9 cellular contexts compared by ENCODE assay signal in the genomic region with DNA sequence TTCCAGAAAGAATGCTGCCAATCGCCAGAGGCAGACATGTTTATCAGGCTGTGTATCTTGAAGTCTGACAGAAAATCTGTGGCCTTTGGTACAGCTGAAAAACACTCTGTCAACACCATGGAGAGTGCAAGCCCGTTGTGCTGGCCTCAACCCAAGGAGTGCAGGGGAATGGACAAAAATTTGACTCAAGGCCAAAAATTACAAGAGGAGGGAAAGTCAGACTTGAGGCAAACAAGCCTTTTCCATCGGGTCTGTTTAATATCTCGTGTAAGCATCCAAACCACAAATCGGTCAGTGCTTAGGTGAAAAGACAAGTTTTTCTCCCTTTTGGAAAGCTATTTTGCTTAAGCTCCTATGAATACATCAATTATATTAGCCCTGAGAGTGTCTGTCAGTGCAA.
DNase-seq lines count a peak whose midpoint lies in the region; ATAC-seq, FAIRE-seq and TF ChIP-seq lines count a peak whose summit lies in the region.
"Had no signal": no experiment of that assay in that cellular context is flagged by ENCODE, and none has a peak within 500 bp of the region (broad histone marks: within the 10 kb centered on the region; RNA-seq: fewer than 3 reads in every experiment).

No MANE protein-coding gene starts in this region.

- DNase-seq in HepG2 (ENCODE audit: low spot score), result no peak
- DNase-seq in coronary artery (ENCODE audit: low spot score), result peak; percentile 89
- no peak for DNase-seq in MV-4-11 (lab: John Stamatoyannopoulos, UW)
- no peak for DNase-seq in NCI-H1417 treated with DMSO at 0.1 percent for 48 hours (lab: John Stamatoyannopoulos, UW)
- no peak for DNase-seq in effector memory CD4-positive, alpha-beta T cell
- DNase-seq in stimulated activated CD4-positive, alpha-beta T cell treated with anti-CD3 and anti-CD28 coated beads, Interleukin-12 subunit alpha, Interleukin-12 subunit beta, amount 100 ng/mL, for 4 hours, result no peak

- no peaks in the 10 kb centered on the region for H3K36me3 ChIP-seq in liver (ENCODE audit: control insufficient read depth in 4 of 4, insufficient read depth in 3 of 4, low read depth in 1 of 4, low read length in 3 of 4)
- no peaks in the 10 kb centered on the region for H3K36me3 ChIP-seq in HepG2 (replicated peaks in 1 of 2; ENCODE audit: control insufficient read depth in 1 of 2, insufficient read depth in 2 of 2, low read length in 2 of 2)
- no peaks in the 10 kb centered on the region for H3K36me3 ChIP-seq in mucosa of rectum (ENCODE audit: control insufficient read depth in 2 of 2, insufficient read depth in 2 of 2, low read length in 2 of 2)
- H3K36me3 ChIP-seq in effector memory CD4-positive, alpha-beta T cell (ENCODE audit: control insufficient read depth, insufficient read depth, low read length), result no peaks in the 10 kb centered on the region

- no TSS peak for BruUV-seq in HepG2 (replicated peaks; lab: Mats Ljungman, UMichigan)

- TF ChIP-seq POLR2A in HepG2 (IDR thresholded peaks at IDR 0.05; ENCODE audit: insufficient read depth in 1 of 2, low read depth in 2 of 2, low read length in 2 of 2), result no peak

- no peak for TF ChIP-seq CTCF in liver (IDR thresholded peaks at IDR 0.05; ENCODE audit: low read depth, low read length, missing input control)
- TF ChIP-seq CTCF in HepG2 (CRISPR knock-in tag; IDR thresholded peaks at IDR 0.05), result no peak
- no peak for TF ChIP-seq CTCF in coronary artery (IDR thresholded peaks at IDR 0.05)

- in situ Hi-C loops in HepG2 (cut with HindIII; ENCODE audit: extremely low pct_ligation_motif_present, low pct_unique_long_range_greater_than_20kb), result no loop called here

- H3K9me3 ChIP-seq in liver (ENCODE audit: control insufficient read depth in 4 of 4, low read length in 3 of 4) (no peaks in the 10 kb centered on the region), HepG2 (ENCODE audit: low read length) (no peaks in the 10 kb centered on the region), mucosa of rectum (ENCODE audit: control insufficient read depth in 2 of 2, low read length in 2 of 2) (no peaks in the 10 kb centered on the region)
- H3K9me3 ChIP-seq in effector memory CD4-positive, alpha-beta T cell (ENCODE audit: control insufficient read depth, low read length), result no peaks in the 10 kb centered on the region

- no peaks in the 10 kb centered on the region for H3K79me2 ChIP-seq in HepG2 (ENCODE audit: insufficient read depth, low read length)

- ATAC-seq in HepG2, result no peak

- WGBS in liver, result 40% methylated on average over 5 of the region's 5 CpGs
- WGBS in HepG2 (ENCODE audit: low lambda C conversion rate), result 1% methylated on average over 5 of the region's 5 CpGs

- no peak overlapping the region for H3K4me2 ChIP-seq in HepG2 (ENCODE audit: low read depth, low read length)

- H3K27me3 ChIP-seq in liver (ENCODE audit: control insufficient read depth in 4 of 4, insufficient read depth in 4 of 4, low read length in 3 of 4), result peaks cover 0 to 4% (median 2%) of the 10 kb centered on the region in 4 donors
- peaks cover 2 to 37% of the 10 kb centered on the region in 2 experiments; a peak in 4 of 5 replicates for H3K27me3 ChIP-seq in HepG2 (ENCODE audit: control insufficient read depth in 1 of 2, insufficient read depth in 2 of 2, low read length in 2 of 2)
- no peaks in the 10 kb centered on the region for H3K27me3 ChIP-seq in mucosa of rectum (ENCODE audit: control insufficient read depth in 2 of 2, insufficient read depth in 2 of 2, low read length in 2 of 2)
- H3K27me3 ChIP-seq in effector memory CD4-positive, alpha-beta T cell (replicated peaks; ENCODE audit: control insufficient read depth, insufficient read depth, low read length, poor library complexity, severe bottlenecking), result peaks cover 14% of the 10 kb centered on the region

- no peak overlapping the region for H3K4me3 ChIP-seq in liver (ENCODE audit: low read depth in 1 of 3, low read length in 3 of 3)
- H3K4me3 ChIP-seq in HepG2 (replicated peaks in 1 of 3; ENCODE audit: insufficient read depth in 1 of 3, low read depth in 2 of 3, low read length in 3 of 3), result no peak overlapping the region
- H3K4me3 ChIP-seq in coronary artery, result no peak overlapping the region
- no peak overlapping the region for H3K4me3 ChIP-seq in mucosa of rectum (ENCODE audit: low read length in 2 of 2)
- no peak overlapping the region for H3K4me3 ChIP-seq in effector memory CD4-positive, alpha-beta T cell (ENCODE audit: insufficient read depth, low read depth, low read length, poor library complexity, severe bottlenecking)

- POLR2A ChIA-PET in HepG2 (lab: Yijun Ruan, JAX), result no interaction called here

- TF ChIP-seq RAD21 in liver (IDR thresholded peaks at IDR 0.05), result peak in 1 of 2 donors; percentile 34
- no peak for TF ChIP-seq RAD21 in HepG2 (CRISPR knock-in tag; IDR thresholded peaks at IDR 0.05)

- intact Hi-C loops in HepG2 (cut with micrococcal nuclease; ENCODE audit: unreplicated experiment), result no loop called here

- H3K4me1 ChIP-seq in liver (ENCODE audit: control insufficient read depth in 4 of 4, insufficient read depth in 4 of 4, low read length in 3 of 4) (no peaks in the 10 kb centered on the region), HepG2 (ENCODE audit: insufficient read depth, low read length) (peaks cover 37% of the 10 kb centered on the region), mucosa of rectum (ENCODE audit: control insufficient read depth in 2 of 2, insufficient read depth in 2 of 2, low read length in 2 of 2) (peaks cover 9% of the 10 kb centered on the region in 2 donors)
- no peaks in the 10 kb centered on the region for H3K4me1 ChIP-seq in effector memory CD4-positive, alpha-beta T cell (ENCODE audit: control insufficient read depth, insufficient read depth, low read length, poor library complexity, severe bottlenecking)

- FAIRE-seq in HepG2 (lab: Jason Lieb, UNC), result no peak
- FAIRE-seq: bronchial epithelial cell had no signal

- H2AFZ ChIP-seq in HepG2 (ENCODE audit: low read length), result no peak overlapping the region

- no peaks in the 10 kb centered on the region for H4K20me1 ChIP-seq in HepG2 (ENCODE audit: insufficient read depth, low read length)

- H3K9ac ChIP-seq in liver (ENCODE audit: low read depth in 1 of 2, low read length in 2 of 2) (no peak overlapping the region), HepG2 (ENCODE audit: insufficient read depth, low read depth, low read length) (no peak overlapping the region), mucosa of rectum (ENCODE audit: low read depth in 1 of 2, low read length in 2 of 2) (no peak overlapping the region)

- H3K27ac ChIP-seq in liver (ENCODE audit: low read depth in 1 of 2, low read length in 2 of 2) (no peak overlapping the region), HepG2 (ENCODE audit: extremely low read length, insufficient read depth, low read length) (no peak overlapping the region), coronary artery (peak overlapping the region; percentile 69 to 94), mucosa of rectum (ENCODE audit: low read depth in 2 of 2, low read length in 2 of 2) (peak overlapping the region; percentile 18 to 27)
- no peak overlapping the region for H3K27ac ChIP-seq in effector memory CD4-positive, alpha-beta T cell (ENCODE audit: insufficient read depth, low read length, poor library complexity, severe bottlenecking)

- CTCF ChIA-PET in HepG2 (lab: Yijun Ruan, JAX; ENCODE audit: low intra/inter-chr PET ratio, low total read pairs), result no interaction called here

- TF ChIP-seq EP300 in HepG2 (IDR thresholded peaks at IDR 0.05; ENCODE audit: low read depth in 2 of 2, low read length in 2 of 2) (no peak), HepG2 (CRISPR knock-in tag; IDR thresholded peaks at IDR 0.05; ENCODE audit: borderline replicate concordance) (no peak)

TF ChIP-seq in HepG2, 621 proteins besides CTCF, POLR2A, EP300 and RAD21 (continues in another document):
- no peak for TF ChIP-seq NFKBIZ (CRISPR knock-in tag; IDR thresholded peaks at IDR 0.05)
- TF ChIP-seq YEATS4 (CRISPR knock-in tag; IDR thresholded peaks at IDR 0.05; ENCODE audit: borderline replicate concordance), result no peak
- TF ChIP-seq, protein P1, sequence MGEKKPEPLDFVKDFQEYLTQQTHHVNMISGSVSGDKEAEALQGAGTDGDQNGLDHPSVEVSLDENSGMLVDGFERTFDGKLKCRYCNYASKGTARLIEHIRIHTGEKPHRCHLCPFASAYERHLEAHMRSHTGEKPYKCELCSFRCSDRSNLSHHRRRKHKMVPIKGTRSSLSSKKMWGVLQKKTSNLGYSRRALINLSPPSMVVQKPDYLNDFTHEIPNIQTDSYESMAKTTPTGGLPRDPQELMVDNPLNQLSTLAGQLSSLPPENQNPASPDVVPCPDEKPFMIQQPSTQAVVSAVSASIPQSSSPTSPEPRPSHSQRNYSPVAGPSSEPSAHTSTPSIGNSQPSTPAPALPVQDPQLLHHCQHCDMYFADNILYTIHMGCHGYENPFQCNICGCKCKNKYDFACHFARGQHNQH (CRISPR knock-in tag; IDR thresholded peaks at IDR 0.05), result no peak
- TF ChIP-seq, protein P2, sequence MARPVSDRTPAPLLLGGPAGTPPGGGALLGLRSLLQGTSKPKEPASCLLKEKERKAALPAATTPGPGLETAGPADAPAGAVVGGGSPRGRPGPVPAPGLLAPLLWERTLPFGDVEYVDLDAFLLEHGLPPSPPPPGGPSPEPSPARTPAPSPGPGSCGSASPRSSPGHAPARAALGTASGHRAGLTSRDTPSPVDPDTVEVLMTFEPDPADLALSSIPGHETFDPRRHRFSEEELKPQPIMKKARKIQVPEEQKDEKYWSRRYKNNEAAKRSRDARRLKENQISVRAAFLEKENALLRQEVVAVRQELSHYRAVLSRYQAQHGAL (CRISPR knock-in tag; IDR thresholded peaks at IDR 0.05; ENCODE audit: not compliant biosample characterization), result no peak
- TF ChIP-seq ZNF772 (CRISPR knock-in tag; IDR thresholded peaks at IDR 0.05), result no peak
- TF ChIP-seq, protein P3, sequence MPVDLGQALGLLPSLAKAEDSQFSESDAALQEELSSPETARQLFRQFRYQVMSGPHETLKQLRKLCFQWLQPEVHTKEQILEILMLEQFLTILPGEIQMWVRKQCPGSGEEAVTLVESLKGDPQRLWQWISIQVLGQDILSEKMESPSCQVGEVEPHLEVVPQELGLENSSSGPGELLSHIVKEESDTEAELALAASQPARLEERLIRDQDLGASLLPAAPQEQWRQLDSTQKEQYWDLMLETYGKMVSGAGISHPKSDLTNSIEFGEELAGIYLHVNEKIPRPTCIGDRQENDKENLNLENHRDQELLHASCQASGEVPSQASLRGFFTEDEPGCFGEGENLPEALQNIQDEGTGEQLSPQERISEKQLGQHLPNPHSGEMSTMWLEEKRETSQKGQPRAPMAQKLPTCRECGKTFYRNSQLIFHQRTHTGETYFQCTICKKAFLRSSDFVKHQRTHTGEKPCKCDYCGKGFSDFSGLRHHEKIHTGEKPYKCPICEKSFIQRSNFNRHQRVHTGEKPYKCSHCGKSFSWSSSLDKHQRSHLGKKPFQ (CRISPR knock-in tag; IDR thresholded peaks at IDR 0.05; ENCODE audit: insufficient replicate concordance), result no peak
- TF ChIP-seq ZSCAN12 (CRISPR knock-in tag; IDR thresholded peaks at IDR 0.05), result no peak
- no peak for TF ChIP-seq RFXAP (CRISPR knock-in tag; IDR thresholded peaks at IDR 0.05; ENCODE audit: borderline replicate concordance)
- no peak for TF ChIP-seq ZMYM2 (CRISPR knock-in tag; IDR thresholded peaks at IDR 0.05)
- TF ChIP-seq NCOA1 (CRISPR knock-in tag; IDR thresholded peaks at IDR 0.05), result no peak
- TF ChIP-seq SCMH1 (CRISPR knock-in tag; IDR thresholded peaks at IDR 0.05; ENCODE audit: borderline replicate concordance), result no peak

Comparison
In these comparisons a context has a peak if more than half of its experiments do, and no peak if none do; other contexts are left out.
1. H3K27ac ChIP-seq: peak in coronary artery (2 of 2) and mucosa of rectum (2 of 2); none in liver (0 of 2), HepG2 (single experiment) and effector memory CD4-positive, alpha-beta T cell (single experiment).